In genomic region chr11:128988224-128988970, GRCh38 we compare ENCODE assay signal across 21 cellular contexts. TPM values are rescaled to one million over a fixed set of nuclear protein-coding genes. Genes with fewer than 3 reads are reported as not detected.
DNase-seq lines count a peak whose midpoint lies in the region; ATAC-seq, FAIRE-seq and TF ChIP-seq lines count a peak whose summit lies in the region.
"Had no signal": no experiment of that assay in that cellular context is flagged by ENCODE, and none has a peak within 500 bp of the region (broad histone marks: within the 10 kb centered on the region; RNA-seq: fewer than 3 reads in every experiment).

No MANE protein-coding gene starts in this region.

- H3K4me3 ChIP-seq in mammary epithelial cell (replicated peaks in 1 of 3; ENCODE audit: insufficient read depth in 1 of 3, low read depth in 2 of 3, low read length in 3 of 3), result no peak overlapping the region
- no peak overlapping the region for H3K4me3 ChIP-seq in kidney (ENCODE audit: low read length in 2 of 2)
- H3K4me3 ChIP-seq in CD8-positive, alpha-beta T cell (ENCODE audit: low read depth, low read length), result no peak overlapping the region
- no peak overlapping the region for H3K4me3 ChIP-seq in thyroid gland (replicated peaks in 1 of 3)
- H3K4me3 ChIP-seq: GM12878, HAP-1 had no signal

- peaks cover 44% of the 10 kb centered on the region for H3K36me3 Mint-ChIP-seq in MCF 10A (ENCODE audit: insufficient read depth, unreplicated experiment)
- H3K36me3 Mint-ChIP-seq in CD8-positive, alpha-beta T cell, result peaks cover 4% of the 10 kb centered on the region

- no peak for TF ChIP-seq CTCF in MCF 10A (IDR thresholded peaks at IDR 0.05; ENCODE audit: unreplicated experiment)
- TF ChIP-seq CTCF in mammary epithelial cell (conservative IDR thresholded peaks at IDR 0.05 in 1 of 2, IDR thresholded peaks at IDR 0.05 in 1 of 2; ENCODE audit: extremely low read depth in 1 of 2, insufficient read depth in 1 of 2, low read depth in 1 of 2, low read length in 2 of 2), result no peak
- no peak for TF ChIP-seq CTCF in kidney (IDR thresholded peaks at IDR 0.05; ENCODE audit: borderline replicate concordance, extremely low read depth, insufficient read depth)
- TF ChIP-seq CTCF in CD8-positive, alpha-beta T cell (IDR thresholded peaks at IDR 0.05), result no peak
- TF ChIP-seq CTCF in thyroid gland (IDR thresholded peaks at IDR 0.05), result no peak

- H3K4me1 ChIP-seq in mammary epithelial cell (ENCODE audit: insufficient read depth, low read length) (no peaks in the 10 kb centered on the region), kidney (ENCODE audit: control insufficient read depth in 1 of 2, insufficient read depth in 1 of 2, low read depth in 1 of 2, low read length in 2 of 2) (no peaks in the 10 kb centered on the region), thyroid gland (no peaks in the 10 kb centered on the region)
- no peaks in the 10 kb centered on the region for H3K4me1 ChIP-seq in CD8-positive, alpha-beta T cell (ENCODE audit: insufficient read depth, low read length)
- H3K4me1 ChIP-seq: BE2C, Caco-2 had no signal

- POLR2A ChIA-PET in MCF 10A (lab: Yijun Ruan, JAX), result interaction anchor here (1.1 kb wide), 1 partner anchor 467 kb away, joined by 3 read pairs; no protein-coding TSS in a partner anchor
- POLR2A ChIA-PET in CD8-positive, alpha-beta T cell (lab: Charles Lee), result no interaction called here

- H3K4me1 Mint-ChIP-seq in MCF 10A (ENCODE audit: insufficient read depth, unreplicated experiment), result peaks cover 7% of the 10 kb centered on the region
- H3K4me1 Mint-ChIP-seq in CD8-positive, alpha-beta T cell (ENCODE audit: low read depth), result no peaks in the 10 kb centered on the region
- H3K4me1 Mint-ChIP-seq: CD4-positive, CD25-positive, alpha-beta regulatory T cell had no signal

- H3K9me3 ChIP-seq in mammary epithelial cell (replicated peaks; ENCODE audit: insufficient read depth, low read length), result no peaks in the 10 kb centered on the region
- H3K9me3 ChIP-seq in kidney (ENCODE audit: control insufficient read depth in 1 of 2, low read length in 2 of 2), result no peaks in the 10 kb centered on the region
- no peaks in the 10 kb centered on the region for H3K9me3 ChIP-seq in CD8-positive, alpha-beta T cell (ENCODE audit: low read length)
- no peaks in the 10 kb centered on the region for H3K9me3 ChIP-seq in thyroid gland
- H3K9me3 ChIP-seq: BE2C, HAP-1 had no signal

- no peaks in the 10 kb centered on the region for H3K79me2 ChIP-seq in mammary epithelial cell (ENCODE audit: insufficient read depth, low read length)

- no peaks in the 10 kb centered on the region for H3K27me3 Mint-ChIP-seq in MCF 10A (ENCODE audit: insufficient read depth, unreplicated experiment)
- no peaks in the 10 kb centered on the region for H3K27me3 Mint-ChIP-seq in CD8-positive, alpha-beta T cell (ENCODE audit: low read depth)

- intact Hi-C loops in MCF 10A (cut with micrococcal nuclease) (loop anchor here (10.0 kb wide), 1 partner anchor 346 kb away; no protein-coding TSS in a partner anchor), mammary epithelial cell (cut with micrococcal nuclease) (no loop called here), kidney (cut with DNase I) (no loop called here), thyroid gland (cut with DNase I) (no loop called here)
- intact Hi-C loops in CD8-positive, alpha-beta T cell (cut with DNase I, micrococcal nuclease), result no loop called here

- BruUV-seq in MCF 10A (replicated peaks; lab: Mats Ljungman, UMichigan), result no TSS peak
- no TSS peak for BruUV-seq in mammary epithelial cell (replicated peaks; lab: Mats Ljungman, UMichigan)

- FAIRE-seq in kidney (lab: Jason Lieb, UNC), result peak; percentile 66
- FAIRE-seq: GM12878, GM19239, HepG2 had no signal

- H3K36me3 ChIP-seq in mammary epithelial cell (ENCODE audit: insufficient read depth, low read length), result no peaks in the 10 kb centered on the region
- H3K36me3 ChIP-seq in kidney (ENCODE audit: control insufficient read depth in 1 of 2, insufficient read depth in 2 of 2, low read length in 2 of 2), result peaks cover 0 to 4% of the 10 kb centered on the region in 2 donors
- H3K36me3 ChIP-seq in CD8-positive, alpha-beta T cell (ENCODE audit: insufficient read depth, low read length), result no peaks in the 10 kb centered on the region
- no peaks in the 10 kb centered on the region for H3K36me3 ChIP-seq in thyroid gland
- H3K36me3 ChIP-seq: BE2C, HAP-1 had no signal

- H3K27ac Mint-ChIP-seq in MCF 10A (ENCODE audit: low read depth, unreplicated experiment), result peak overlapping the region; percentile 10
- H3K27ac Mint-ChIP-seq in CD8-positive, alpha-beta T cell, result no peak overlapping the region
- H3K27ac Mint-ChIP-seq: CD4-positive, CD25-positive, alpha-beta regulatory T cell had no signal

- no peak overlapping the region for H2AFZ ChIP-seq in mammary epithelial cell (ENCODE audit: low read depth, low read length)

- no peaks in the 10 kb centered on the region for H4K20me1 ChIP-seq in mammary epithelial cell (ENCODE audit: insufficient read depth, low read length)

- no peak for TF ChIP-seq POLR2A in thyroid gland (IDR thresholded peaks at IDR 0.05)

- DNase-seq in MCF 10A (ENCODE audit: unreplicated experiment), result no peak
- DNase-seq in mammary epithelial cell, result no peak
- DNase-seq in NCI-H526 treated with DMSO at 0.1 percent for 48 hours (lab: John Stamatoyannopoulos, UW), result peak; percentile 38
- no peak for DNase-seq in kidney
- DNase-seq in CD8-positive, alpha-beta T cell, result no peak
- no peak for DNase-seq in NOMO-1 treated with dmso at 0.1 percent for 144 hours (lab: John Stamatoyannopoulos, UW; ENCODE audit: unreplicated experiment)
- DNase-seq in thyroid gland, result no peak
- DNase-seq: BE2C; C1 segment of cervical spinal cord; Caco-2; CD4-positive, CD25-positive, alpha-beta regulatory T cell; DMS53; DND-41; EL had no signal

- H3K27ac ChIP-seq in mammary epithelial cell (ENCODE audit: insufficient read depth, low read depth, low read length) (no peak overlapping the region), kidney (ENCODE audit: low read depth in 2 of 2, low read length in 2 of 2) (no peak overlapping the region), thyroid gland (no peak overlapping the region)
- no peak overlapping the region for H3K27ac ChIP-seq in CD8-positive, alpha-beta T cell (ENCODE audit: low read depth, low read length)

- CTCF ChIA-PET in MCF 10A (lab: Yijun Ruan, JAX), result interaction anchor here (0.6 to 0.7 kb wide), 2 partner anchors 29 to 498 kb away, joined by 3 to 4 read pairs; no protein-coding TSS in a partner anchor
- CTCF ChIA-PET in mammary epithelial cell (lab: Charles Lee; ENCODE audit: low non-redundant PET), result no interaction called here
- CTCF ChIA-PET in CD8-positive, alpha-beta T cell (lab: Charles Lee), result no interaction called here

- H3K9me3 Mint-ChIP-seq in MCF 10A (ENCODE audit: unreplicated experiment), result no peaks in the 10 kb centered on the region
- peaks cover 2% of the 10 kb centered on the region for H3K9me3 Mint-ChIP-seq in CD8-positive, alpha-beta T cell

- H3K9ac ChIP-seq in mammary epithelial cell (ENCODE audit: insufficient read depth, low read length) (no peak overlapping the region), kidney (ENCODE audit: low read length in 2 of 2) (no peak overlapping the region)

- H3K27me3 ChIP-seq in mammary epithelial cell (ENCODE audit: insufficient read depth, low read length), result no peaks in the 10 kb centered on the region
- no peaks in the 10 kb centered on the region for H3K27me3 ChIP-seq in CD8-positive, alpha-beta T cell (ENCODE audit: insufficient read depth, low read length)
- no peaks in the 10 kb centered on the region for H3K27me3 ChIP-seq in thyroid gland
- H3K27me3 ChIP-seq: BE2C had no signal

- dilution Hi-C loops in mammary epithelial cell (cut with HindIII; ENCODE audit: low sequenced_read_pairs), result no loop called here

- ATAC-seq in CD8-positive, alpha-beta T cell, result no peak
- ATAC-seq: GM12878, HepG2 had no signal

- H3K4me3 Mint-ChIP-seq in MCF 10A (ENCODE audit: unreplicated experiment), result no peak overlapping the region
- H3K4me3 Mint-ChIP-seq in CD8-positive, alpha-beta T cell, result no peak overlapping the region
- H3K4me3 Mint-ChIP-seq: CD4-positive, CD25-positive, alpha-beta regulatory T cell had no signal

- in situ Hi-C loops in mammary epithelial cell (cut with MboI; ENCODE audit: low sequenced_read_pairs in 2 of 2), result no loop called here

- no peak overlapping the region for H3K4me2 ChIP-seq in mammary epithelial cell (ENCODE audit: insufficient read depth, low read depth, low read length)

RNA-seq across cellular contexts. Expression of gene TP53AIP1, which starts 45.7 kb away (rescaled TPM):
- total RNA-seq in MCF 10A (2022) (4.5 and 5.8 TPM in 2 replicates), mammary epithelial cell (10 to 100 TPM in 1 of 2 donors, 1 to 10 TPM in 1; 8.2 to 12.0 TPM), kidney (0.82 TPM), thyroid gland (not detected)
- polyA plus RNA-seq in mammary epithelial cell (1.3 TPM), kidney (ENCODE audit: insufficient read depth, low read depth, low replicate concordance) (5.3 TPM)
- polyA minus RNA-seq in mammary epithelial cell, result not detected
- total RNA-seq in CD8-positive, alpha-beta T cell, result under 1 TPM in 1 of 2 experiments, not detected in 1; 0.24 TPM
- total RNA-seq: A172; CD4-positive, CD25-positive, alpha-beta regulatory T cell; G401; GM12878; H4 had no signal
- polyA plus RNA-seq: CD4-positive, CD25-positive, alpha-beta regulatory T cell; HepG2 had no signal
